Comparison of ENCODE assay signal across 10 cellular contexts in the genomic region with DNA sequence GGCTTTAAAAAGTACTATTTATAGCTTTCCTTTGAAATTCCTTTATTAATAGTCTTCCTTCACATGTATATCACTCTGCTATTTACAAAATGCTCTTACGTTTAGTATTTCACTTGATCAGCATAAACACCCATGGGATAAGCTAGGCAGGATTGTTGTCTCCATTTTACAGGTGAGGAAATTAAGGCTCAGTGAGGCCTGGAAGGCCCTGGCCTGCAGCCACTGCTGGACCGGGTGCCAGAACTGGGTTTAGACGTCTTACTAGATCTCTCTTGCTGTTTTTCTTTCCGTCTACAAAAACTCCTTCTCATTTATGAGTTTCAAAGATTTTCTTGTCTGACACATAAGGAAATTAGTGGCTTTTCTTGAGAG.
DNase-seq lines count a peak whose midpoint lies in the region; ATAC-seq and TF ChIP-seq lines count a peak whose summit lies in the region.
"Had no signal": no experiment of that assay in that cellular context is flagged by ENCODE, and none has a peak within 500 bp of the region (broad histone marks: within the 10 kb centered on the region; RNA-seq: fewer than 3 reads in every experiment).

No MANE protein-coding gene starts in this region.

- H3K4me3 Mint-ChIP-seq in activated CD8-positive, alpha-beta T cell treated with anti-CD3 and anti-CD28 coated beads, Interleukin-2, amount 10 ng/mL, durations not matched to agents 7 days and 5 days = no peak overlapping the region
- H3K4me3 Mint-ChIP-seq in naive B cell = peak overlapping the region; percentile 23 to 86 (median 76)

- H3K27me3 Mint-ChIP-seq in activated CD8-positive, alpha-beta T cell treated with anti-CD3 and anti-CD28 coated beads, Interleukin-2, amount 10 ng/mL, durations not matched to agents 7 days and 5 days (ENCODE audit: low read depth) = no peaks in the 10 kb centered on the region
- no peaks in the 10 kb centered on the region for H3K27me3 Mint-ChIP-seq in naive B cell

- POLR2A ChIA-PET in activated CD8-positive, alpha-beta T cell treated with anti-CD3 and anti-CD28 coated beads, Interleukin-2, amount 10 ng/mL, durations not matched to agents 7 days and 5 days (lab: Charles Lee) = no interaction called here

- CTCF ChIA-PET in activated CD8-positive, alpha-beta T cell treated with anti-CD3 and anti-CD28 coated beads, Interleukin-2, amount 10 ng/mL, durations not matched to agents 7 days and 5 days (lab: Charles Lee) = interaction anchor here (0.8 to 1.5 kb wide), 4 partner anchors 11 to 652 kb away, joined by 3 to 7 read pairs (median 4); no protein-coding TSS in a partner anchor

- peak overlapping the region in 8 of 59 donors; percentile 0 to 27 (median 8) for H3K4me3 ChIP-seq in dorsolateral prefrontal cortex
- H3K4me3 ChIP-seq: SJCRH30 had no signal

- DNase-seq in activated CD8-positive, alpha-beta T cell treated with anti-CD3 and anti-CD28 coated beads, Interleukin-2, amount 10 ng/mL, durations not matched to agents 7 days and 5 days = no peak
- DNase-seq in naive B cell (peak; percentile 18), KG1 (lab: John Stamatoyannopoulos, UW) (no peak), NCI-H2107 (lab: John Stamatoyannopoulos, UW) (no peak), NCI-H510A (lab: John Stamatoyannopoulos, UW) (no peak), dorsolateral prefrontal cortex (no peak)
- DNase-seq: cerebellar nuclear complex, SJCRH30 had no signal

- intact Hi-C loops in dorsolateral prefrontal cortex (cut with DNase I) = no loop called here

- no peaks in the 10 kb centered on the region for H3K27me3 ChIP-seq in dorsolateral prefrontal cortex
- H3K27me3 ChIP-seq: SJCRH30 had no signal

- H3K27ac ChIP-seq in dorsolateral prefrontal cortex = peak overlapping the region in 28 of 59 donors; percentile 3 to 61 (median 32)
- H3K27ac ChIP-seq: SJCRH30 had no signal

- H3K4me1 Mint-ChIP-seq in activated CD8-positive, alpha-beta T cell treated with anti-CD3 and anti-CD28 coated beads, Interleukin-2, amount 10 ng/mL, durations not matched to agents 7 days and 5 days (ENCODE audit: low read depth) = peaks cover 26% of the 10 kb centered on the region
- peaks cover 52 to 73% (median 62%) of the 10 kb centered on the region in 3 donors for H3K4me1 Mint-ChIP-seq in naive B cell

- peaks cover 4% of the 10 kb centered on the region for H3K9me3 Mint-ChIP-seq in activated CD8-positive, alpha-beta T cell treated with anti-CD3 and anti-CD28 coated beads, Interleukin-2, amount 10 ng/mL, durations not matched to agents 7 days and 5 days (ENCODE audit: insufficient read depth)
- peaks cover 0 to 2% (median 0%) of the 10 kb centered on the region in 7 donors for H3K9me3 Mint-ChIP-seq in naive B cell

- ATAC-seq in GM18502 (IDR thresholded peaks at IDR 0.05; ENCODE audit: poor library complexity, unreplicated experiment) = peak; percentile 30
- ATAC-seq in GM21786 (IDR thresholded peaks at IDR 0.05; ENCODE audit: unreplicated experiment) = peak; percentile 8
- ATAC-seq in activated CD8-positive, alpha-beta T cell treated with anti-CD3 and anti-CD28 coated beads, Interleukin-2, amount 10 ng/mL, durations not matched to agents 7 days and 5 days = peak; percentile 18
- peak; percentile 30 to 31 for ATAC-seq in naive B cell (ENCODE audit: low read depth in 2 of 2)

- H3K27ac Mint-ChIP-seq in activated CD8-positive, alpha-beta T cell treated with anti-CD3 and anti-CD28 coated beads, Interleukin-2, amount 10 ng/mL, durations not matched to agents 7 days and 5 days = peak overlapping the region; percentile 10
- peak overlapping the region; percentile 98 to 99 (median 98) for H3K27ac Mint-ChIP-seq in naive B cell

- TF ChIP-seq CTCF in dorsolateral prefrontal cortex (IDR thresholded peaks at IDR 0.05 in 54 of 56, conservative IDR thresholded peaks at IDR 0.05 in 2 of 56; ENCODE audit: low read depth in 1 of 56, partially characterized antibody in 56 of 56) = no peak

- peaks cover 7% of the 10 kb centered on the region for H3K36me3 Mint-ChIP-seq in activated CD8-positive, alpha-beta T cell treated with anti-CD3 and anti-CD28 coated beads, Interleukin-2, amount 10 ng/mL, durations not matched to agents 7 days and 5 days (ENCODE audit: low read depth)
- H3K36me3 Mint-ChIP-seq in naive B cell = peaks cover 0 to 4% of the 10 kb centered on the region in 2 donors
